ENCODE assay signal across 16 cellular contexts in genomic region chr20:33796907-33797544, GRCh38. TPM values are rescaled to one million over a fixed set of nuclear protein-coding genes. Genes with fewer than 3 reads are reported as not detected.
DNase-seq lines count a peak whose midpoint lies in the region; ATAC-seq and TF ChIP-seq lines count a peak whose summit lies in the region.
"Had no signal": no experiment of that assay in that cellular context is flagged by ENCODE, and none has a peak within 500 bp of the region (broad histone marks: within the 10 kb centered on the region; RNA-seq: fewer than 3 reads in every experiment).

No MANE protein-coding gene starts in this region.

- no peak for ATAC-seq in upper lobe of right lung
- no peak for ATAC-seq in GM18520 (IDR thresholded peaks at IDR 0.05; ENCODE audit: unreplicated experiment)
- ATAC-seq: activated CD8-positive, alpha-beta T cell treated with anti-CD3 and anti-CD28 coated beads for 36 hours; stimulated activated memory B cell treated with anti-CD40 and anti-IgM and Interleukin-4, amounts not matched to agents 10 μg/mL and 1 μg/mL and 100 μg/mL, for 72 hours had no signal

- DNase-seq in breast epithelium (ENCODE audit: low spot score in 2 of 2) (no peak), mammary epithelial cell (no peak), dedifferentiated amniotic fluid mesenchymal stem cell (ENCODE audit: extremely low spot score) (peak; percentile 14), upper lobe of right lung (no peak), NCI-H774 (lab: John Stamatoyannopoulos, UW) (no peak), inferior parietal cortex (ENCODE audit: extremely low spot score) (no peak)
- DNase-seq: activated CD8-positive, alpha-beta T cell treated with anti-CD3 and anti-CD28 coated beads for 36 hours; activated naive CD8-positive, alpha-beta T cell treated with anti-CD3 and anti-CD28 coated beads for 36 hours; brain microvascular endothelial cell; CD4-positive, alpha-beta T cell; nephron progenitor cell; T-helper 1 cell; tibial artery had no signal

- H3K4me2 ChIP-seq in mammary epithelial cell (ENCODE audit: insufficient read depth, low read depth, low read length): no peak overlapping the region

- H3K27ac ChIP-seq in breast epithelium: peak overlapping the region; percentile 79 to 85
- no peak overlapping the region for H3K27ac ChIP-seq in mammary epithelial cell (ENCODE audit: insufficient read depth, low read depth, low read length)
- peak overlapping the region; percentile 42 for H3K27ac ChIP-seq in muscle layer of duodenum (ENCODE audit: low read length)
- H3K27ac ChIP-seq in upper lobe of right lung: peak overlapping the region; percentile 51
- H3K27ac ChIP-seq: brain microvascular endothelial cell, tibial artery had no signal

- H3K4me1 ChIP-seq in breast epithelium (peaks cover 0 to 5% of the 10 kb centered on the region in 2 donors), mammary epithelial cell (ENCODE audit: insufficient read depth, low read length) (peaks cover 13% of the 10 kb centered on the region), muscle layer of duodenum (ENCODE audit: control insufficient read depth in 1 of 2, insufficient read depth in 2 of 2, low read length in 2 of 2) (peaks cover 0 to 9% of the 10 kb centered on the region in 2 donors), upper lobe of right lung (peaks cover 8% of the 10 kb centered on the region)
- H3K4me1 ChIP-seq: tibial artery had no signal

- no peaks in the 10 kb centered on the region for H4K20me1 ChIP-seq in mammary epithelial cell (ENCODE audit: insufficient read depth, low read length)

- H3K36me3 ChIP-seq in breast epithelium: no peaks in the 10 kb centered on the region
- no peaks in the 10 kb centered on the region for H3K36me3 ChIP-seq in mammary epithelial cell (ENCODE audit: insufficient read depth, low read length)
- H3K36me3 ChIP-seq in muscle layer of duodenum (ENCODE audit: control insufficient read depth in 1 of 2, insufficient read depth in 2 of 2, low read length in 2 of 2): no peaks in the 10 kb centered on the region
- no peaks in the 10 kb centered on the region for H3K36me3 ChIP-seq in upper lobe of right lung
- H3K36me3 ChIP-seq: brain microvascular endothelial cell, tibial artery had no signal

- H2AFZ ChIP-seq in mammary epithelial cell (ENCODE audit: low read depth, low read length): no peak overlapping the region

- intact Hi-C loops in breast epithelium (cut with DNase I; ENCODE audit: low total_unique reads): no loop called here
- intact Hi-C loops in mammary epithelial cell (cut with micrococcal nuclease): loop anchor here (5.0 kb wide), 1 partner anchor 270 kb away; no protein-coding TSS in a partner anchor
- intact Hi-C loops in upper lobe of right lung (cut with DNase I): no loop called here

- CTCF ChIA-PET in mammary epithelial cell (lab: Charles Lee; ENCODE audit: low non-redundant PET): no interaction called here

- no peak for TF ChIP-seq CTCF in breast epithelium (IDR thresholded peaks at IDR 0.05)
- no peak for TF ChIP-seq CTCF in mammary epithelial cell (conservative IDR thresholded peaks at IDR 0.05 in 1 of 2, IDR thresholded peaks at IDR 0.05 in 1 of 2; ENCODE audit: extremely low read depth in 1 of 2, insufficient read depth in 1 of 2, low read depth in 1 of 2, low read length in 2 of 2)
- no peak for TF ChIP-seq CTCF in upper lobe of right lung (IDR thresholded peaks at IDR 0.05)

- in situ Hi-C loops in mammary epithelial cell (cut with MboI; ENCODE audit: low sequenced_read_pairs in 2 of 2): no loop called here

- no peak for TF ChIP-seq POLR2A in breast epithelium (IDR thresholded peaks at IDR 0.05)

- H3K9ac ChIP-seq in mammary epithelial cell (ENCODE audit: insufficient read depth, low read length): no peak overlapping the region

- WGBS in mammary epithelial cell (ENCODE audit: low coverage, missing lambda C conversion rate): 87% methylated on average over 5 of the region's 5 CpGs

- H3K4me3 ChIP-seq in breast epithelium (no peak overlapping the region), mammary epithelial cell (replicated peaks in 1 of 3; ENCODE audit: insufficient read depth in 1 of 3, low read depth in 2 of 3, low read length in 3 of 3) (no peak overlapping the region), muscle layer of duodenum (ENCODE audit: low read depth in 1 of 2, low read length in 2 of 2) (no peak overlapping the region), upper lobe of right lung (no peak overlapping the region)
- H3K4me3 ChIP-seq: tibial artery had no signal

- no peaks in the 10 kb centered on the region for H3K79me2 ChIP-seq in mammary epithelial cell (ENCODE audit: insufficient read depth, low read length)

- BruUV-seq in mammary epithelial cell (replicated peaks; lab: Mats Ljungman, UMichigan): no TSS peak

- H3K27me3 ChIP-seq in breast epithelium (no peaks in the 10 kb centered on the region), mammary epithelial cell (ENCODE audit: insufficient read depth, low read length) (no peaks in the 10 kb centered on the region), muscle layer of duodenum (ENCODE audit: low read depth, low read length) (no peaks in the 10 kb centered on the region), upper lobe of right lung (no peaks in the 10 kb centered on the region)
- H3K27me3 ChIP-seq: brain microvascular endothelial cell, tibial artery had no signal

- dilution Hi-C loops in mammary epithelial cell (cut with HindIII; ENCODE audit: low sequenced_read_pairs): no loop called here

- H3K9me3 ChIP-seq in breast epithelium (no peaks in the 10 kb centered on the region), mammary epithelial cell (replicated peaks; ENCODE audit: insufficient read depth, low read length) (no peaks in the 10 kb centered on the region), muscle layer of duodenum (ENCODE audit: control insufficient read depth in 1 of 2, low read length in 2 of 2) (no peaks in the 10 kb centered on the region), upper lobe of right lung (no peaks in the 10 kb centered on the region)
- H3K9me3 ChIP-seq: tibial artery had no signal

RNA-seq across cellular contexts. Expression of gene CHMP4B, which starts 14.1 kb away (rescaled TPM):
- total RNA-seq in breast epithelium (100 to 1,000 TPM in 1 of 3 donors, 10 to 100 TPM in 2; 76.4 to 106 (median 95.4) TPM), mammary epithelial cell (10 to 100 TPM; 24.2 to 72.4 TPM), upper lobe of right lung (86.6 TPM)
- polyA plus RNA-seq in mammary epithelial cell: 37.7 TPM
- polyA minus RNA-seq in mammary epithelial cell: 31.3 TPM
